In genomic region chr7:94212160-94212559, GRCh38 we compare ENCODE assay signal across 14 cellular contexts.
DNase-seq lines count a peak whose midpoint lies in the region; ATAC-seq and TF ChIP-seq lines count a peak whose summit lies in the region.
"Had no signal": no experiment of that assay in that cellular context is flagged by ENCODE, and none has a peak within 500 bp of the region (broad histone marks: within the 10 kb centered on the region; RNA-seq: fewer than 3 reads in every experiment).

No MANE protein-coding gene starts in this region.

- H3K9me2 ChIP-seq in neural cell (ENCODE audit: insufficient read depth, low read length): no peaks in the 10 kb centered on the region
- no peaks in the 10 kb centered on the region for H3K9me2 ChIP-seq in hepatocyte (replicated peaks; ENCODE audit: insufficient read depth)

- H3K9ac ChIP-seq in neural cell (ENCODE audit: low read length): no peak overlapping the region
- H3K9ac ChIP-seq: BLaER1 treated with 17β-estradiol and CSF1 and Interleukin-3, amounts not matched to agents 10 nM and 100 nM had no signal

- no peaks in the 10 kb centered on the region for H3K79me2 ChIP-seq in neural cell (replicated peaks; ENCODE audit: insufficient read depth, low read length)
- no peaks in the 10 kb centered on the region for H3K79me2 ChIP-seq in hepatocyte

- H3K4me2 ChIP-seq in neural cell (ENCODE audit: low read length) (no peak overlapping the region), hepatocyte (no peak overlapping the region)
- H3K4me2 ChIP-seq: BLaER1 treated with 17β-estradiol and CSF1 and Interleukin-3, amounts not matched to agents 10 nM and 100 nM had no signal

- TF ChIP-seq RAD21 in neural cell (conservative IDR thresholded peaks at IDR 0.05): no peak

- H3F3A ChIP-seq in neural cell (ENCODE audit: insufficient read depth, low read length, poor library complexity, severe bottlenecking): no peaks in the 10 kb centered on the region

- H2AFZ ChIP-seq in neural cell (ENCODE audit: low read depth, low read length) (no peak overlapping the region), hepatocyte (no peak overlapping the region)

- no peaks in the 10 kb centered on the region for H3K27me3 ChIP-seq in neural cell (ENCODE audit: insufficient read depth, low read depth, low read length)
- H3K27me3 ChIP-seq in hepatocyte: no peaks in the 10 kb centered on the region
- H3K27me3 ChIP-seq: BLaER1 treated with 17β-estradiol and CSF1 and Interleukin-3, amounts not matched to agents 10 nM and 100 nM had no signal

- H3K9me3 ChIP-seq in neural cell (ENCODE audit: low read length): no peaks in the 10 kb centered on the region
- no peaks in the 10 kb centered on the region for H3K9me3 ChIP-seq in hepatocyte (ENCODE audit: low read depth)
- H3K9me3 ChIP-seq: BLaER1 treated with 17β-estradiol and CSF1 and Interleukin-3, amounts not matched to agents 10 nM and 100 nM had no signal

- H3K4me3 ChIP-seq in neural cell (ENCODE audit: low read length) (no peak overlapping the region), hepatocyte (no peak overlapping the region)
- H3K4me3 ChIP-seq: BLaER1 treated with 17β-estradiol and CSF1 and Interleukin-3, amounts not matched to agents 10 nM and 100 nM; K562 had no signal

- H3K36me3 ChIP-seq in neural cell (ENCODE audit: insufficient read depth, low read length) (no peaks in the 10 kb centered on the region), hepatocyte (replicated peaks; ENCODE audit: insufficient read depth, low read depth) (no peaks in the 10 kb centered on the region)
- H3K36me3 ChIP-seq: BLaER1 treated with 17β-estradiol and CSF1 and Interleukin-3, amounts not matched to agents 10 nM and 100 nM had no signal

- DNase-seq in NCI-H524 (lab: John Stamatoyannopoulos, UW) (peak; percentile 6 to 19), NCI-H524 treated with DMSO at 0.1 percent for 48 hours (lab: John Stamatoyannopoulos, UW) (no peak), NCI-H1417 treated with DMSO at 0.1 percent for 48 hours (lab: John Stamatoyannopoulos, UW) (peak; percentile 29), NCI-H748 (lab: John Stamatoyannopoulos, UW; ENCODE audit: unreplicated experiment) (peak; percentile 73), hepatocyte (ENCODE audit: low spot score) (no peak)
- DNase-seq: DND-41, GOT3, NCI-H1694 treated with DMSO at 0.1 percent for 48 hours, SIG-M5 had no signal

- H3K4me1 ChIP-seq in hepatocyte (ENCODE audit: insufficient read depth): no peaks in the 10 kb centered on the region
- H3K4me1 ChIP-seq: BLaER1 treated with 17β-estradiol and CSF1 and Interleukin-3, amounts not matched to agents 10 nM and 100 nM had no signal

- no peak for TF ChIP-seq CTCF in neural cell (IDR thresholded peaks at IDR 0.05; ENCODE audit: poor library complexity, severe bottlenecking)
- TF ChIP-seq CTCF in hepatocyte (IDR thresholded peaks at IDR 0.05; ENCODE audit: poor library complexity): no peak

- no peak for ATAC-seq in GM21526 (IDR thresholded peaks at IDR 0.05; ENCODE audit: low FRiP score, unreplicated experiment)
- ATAC-seq in GM21423 (IDR thresholded peaks at IDR 0.05; ENCODE audit: unreplicated experiment): no peak
- ATAC-seq: K562 had no signal

- H3K27ac ChIP-seq in neural cell (ENCODE audit: low read length) (peak overlapping the region; percentile 10), hepatocyte (no peak overlapping the region)
- H3K27ac ChIP-seq: BLaER1 treated with 17β-estradiol and CSF1 and Interleukin-3, amounts not matched to agents 10 nM and 100 nM had no signal

- no peak for TF ChIP-seq EP300 in neural cell (conservative IDR thresholded peaks at IDR 0.05; ENCODE audit: poor library complexity, severe bottlenecking)

- H4K20me1 ChIP-seq in neural cell (ENCODE audit: insufficient read depth) (no peaks in the 10 kb centered on the region), hepatocyte (ENCODE audit: insufficient read depth, poor library complexity, severe bottlenecking) (no peaks in the 10 kb centered on the region)
- H4K20me1 ChIP-seq: BLaER1 treated with 17β-estradiol and CSF1 and Interleukin-3, amounts not matched to agents 10 nM and 100 nM had no signal

- WGBS in hepatocyte (ENCODE audit: low lambda C conversion rate, missing lambda C conversion rate): 91% methylated on average over 1 of the region's 1 CpG

TF ChIP-seq in neural cell, 6 proteins besides CTCF, POLR2A, EP300 and RAD21:
- TF ChIP-seq TAF1 (IDR thresholded peaks at IDR 0.05; ENCODE audit: low read depth): no peak
- no peak for TF ChIP-seq SMC3 (conservative IDR thresholded peaks at IDR 0.05; ENCODE audit: poor library complexity)

Comparison
In these comparisons a context has a peak if more than half of its experiments do, and no peak if none do; other contexts are left out.
1. DNase-seq: peak in NCI-H524 (2 of 2), NCI-H1417 treated with DMSO at 0.1 percent for 48 hours (single experiment) and NCI-H748 (single experiment); none in NCI-H524 treated with DMSO at 0.1 percent for 48 hours (single experiment) and hepatocyte (single experiment).